Comparison of ENCODE assay signal across 1 cellular context in genomic region chr9:22102347-22103053, GRCh38.
TF ChIP-seq lines count a peak whose summit lies in the region.

No MANE protein-coding gene starts in this region.

TF ChIP-seq in H1, 55 proteins besides CTCF, POLR2A, EP300 and RAD21:
- no peak for TF ChIP-seq SP1 (IDR thresholded peaks at IDR 0.05; ENCODE audit: low read depth, low read length)
- TF ChIP-seq SIN3A (conservative IDR thresholded peaks at IDR 0.05 in 1 of 2, IDR thresholded peaks at IDR 0.05 in 1 of 2; ENCODE audit: low read depth in 1 of 2, low read length in 2 of 2), result no peak
- TF ChIP-seq, protein P1, sequence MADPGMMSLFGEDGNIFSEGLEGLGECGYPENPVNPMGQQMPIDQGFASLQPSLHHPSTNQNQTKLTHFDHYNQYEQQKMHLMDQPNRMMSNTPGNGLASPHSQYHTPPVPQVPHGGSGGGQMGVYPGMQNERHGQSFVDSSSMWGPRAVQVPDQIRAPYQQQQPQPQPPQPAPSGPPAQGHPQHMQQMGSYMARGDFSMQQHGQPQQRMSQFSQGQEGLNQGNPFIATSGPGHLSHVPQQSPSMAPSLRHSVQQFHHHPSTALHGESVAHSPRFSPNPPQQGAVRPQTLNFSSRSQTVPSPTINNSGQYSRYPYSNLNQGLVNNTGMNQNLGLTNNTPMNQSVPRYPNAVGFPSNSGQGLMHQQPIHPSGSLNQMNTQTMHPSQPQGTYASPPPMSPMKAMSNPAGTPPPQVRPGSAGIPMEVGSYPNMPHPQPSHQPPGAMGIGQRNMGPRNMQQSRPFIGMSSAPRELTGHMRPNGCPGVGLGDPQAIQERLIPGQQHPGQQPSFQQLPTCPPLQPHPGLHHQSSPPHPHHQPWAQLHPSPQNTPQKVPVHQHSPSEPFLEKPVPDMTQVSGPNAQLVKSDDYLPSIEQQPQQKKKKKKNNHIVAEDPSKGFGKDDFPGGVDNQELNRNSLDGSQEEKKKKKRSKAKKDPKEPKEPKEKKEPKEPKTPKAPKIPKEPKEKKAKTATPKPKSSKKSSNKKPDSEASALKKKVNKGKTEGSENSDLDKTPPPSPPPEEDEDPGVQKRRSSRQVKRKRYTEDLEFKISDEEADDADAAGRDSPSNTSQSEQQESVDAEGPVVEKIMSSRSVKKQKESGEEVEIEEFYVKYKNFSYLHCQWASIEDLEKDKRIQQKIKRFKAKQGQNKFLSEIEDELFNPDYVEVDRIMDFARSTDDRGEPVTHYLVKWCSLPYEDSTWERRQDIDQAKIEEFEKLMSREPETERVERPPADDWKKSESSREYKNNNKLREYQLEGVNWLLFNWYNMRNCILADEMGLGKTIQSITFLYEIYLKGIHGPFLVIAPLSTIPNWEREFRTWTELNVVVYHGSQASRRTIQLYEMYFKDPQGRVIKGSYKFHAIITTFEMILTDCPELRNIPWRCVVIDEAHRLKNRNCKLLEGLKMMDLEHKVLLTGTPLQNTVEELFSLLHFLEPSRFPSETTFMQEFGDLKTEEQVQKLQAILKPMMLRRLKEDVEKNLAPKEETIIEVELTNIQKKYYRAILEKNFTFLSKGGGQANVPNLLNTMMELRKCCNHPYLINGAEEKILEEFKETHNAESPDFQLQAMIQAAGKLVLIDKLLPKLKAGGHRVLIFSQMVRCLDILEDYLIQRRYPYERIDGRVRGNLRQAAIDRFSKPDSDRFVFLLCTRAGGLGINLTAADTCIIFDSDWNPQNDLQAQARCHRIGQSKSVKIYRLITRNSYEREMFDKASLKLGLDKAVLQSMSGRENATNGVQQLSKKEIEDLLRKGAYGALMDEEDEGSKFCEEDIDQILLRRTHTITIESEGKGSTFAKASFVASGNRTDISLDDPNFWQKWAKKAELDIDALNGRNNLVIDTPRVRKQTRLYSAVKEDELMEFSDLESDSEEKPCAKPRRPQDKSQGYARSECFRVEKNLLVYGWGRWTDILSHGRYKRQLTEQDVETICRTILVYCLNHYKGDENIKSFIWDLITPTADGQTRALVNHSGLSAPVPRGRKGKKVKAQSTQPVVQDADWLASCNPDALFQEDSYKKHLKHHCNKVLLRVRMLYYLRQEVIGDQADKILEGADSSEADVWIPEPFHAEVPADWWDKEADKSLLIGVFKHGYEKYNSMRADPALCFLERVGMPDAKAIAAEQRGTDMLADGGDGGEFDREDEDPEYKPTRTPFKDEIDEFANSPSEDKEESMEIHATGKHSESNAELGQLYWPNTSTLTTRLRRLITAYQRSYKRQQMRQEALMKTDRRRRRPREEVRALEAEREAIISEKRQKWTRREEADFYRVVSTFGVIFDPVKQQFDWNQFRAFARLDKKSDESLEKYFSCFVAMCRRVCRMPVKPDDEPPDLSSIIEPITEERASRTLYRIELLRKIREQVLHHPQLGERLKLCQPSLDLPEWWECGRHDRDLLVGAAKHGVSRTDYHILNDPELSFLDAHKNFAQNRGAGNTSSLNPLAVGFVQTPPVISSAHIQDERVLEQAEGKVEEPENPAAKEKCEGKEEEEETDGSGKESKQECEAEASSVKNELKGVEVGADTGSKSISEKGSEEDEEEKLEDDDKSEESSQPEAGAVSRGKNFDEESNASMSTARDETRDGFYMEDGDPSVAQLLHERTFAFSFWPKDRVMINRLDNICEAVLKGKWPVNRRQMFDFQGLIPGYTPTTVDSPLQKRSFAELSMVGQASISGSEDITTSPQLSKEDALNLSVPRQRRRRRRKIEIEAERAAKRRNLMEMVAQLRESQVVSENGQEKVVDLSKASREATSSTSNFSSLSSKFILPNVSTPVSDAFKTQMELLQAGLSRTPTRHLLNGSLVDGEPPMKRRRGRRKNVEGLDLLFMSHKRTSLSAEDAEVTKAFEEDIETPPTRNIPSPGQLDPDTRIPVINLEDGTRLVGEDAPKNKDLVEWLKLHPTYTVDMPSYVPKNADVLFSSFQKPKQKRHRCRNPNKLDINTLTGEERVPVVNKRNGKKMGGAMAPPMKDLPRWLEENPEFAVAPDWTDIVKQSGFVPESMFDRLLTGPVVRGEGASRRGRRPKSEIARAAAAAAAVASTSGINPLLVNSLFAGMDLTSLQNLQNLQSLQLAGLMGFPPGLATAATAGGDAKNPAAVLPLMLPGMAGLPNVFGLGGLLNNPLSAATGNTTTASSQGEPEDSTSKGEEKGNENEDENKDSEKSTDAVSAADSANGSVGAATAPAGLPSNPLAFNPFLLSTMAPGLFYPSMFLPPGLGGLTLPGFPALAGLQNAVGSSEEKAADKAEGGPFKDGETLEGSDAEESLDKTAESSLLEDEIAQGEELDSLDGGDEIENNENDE (IDR thresholded peaks at IDR 0.05; ENCODE audit: insufficient replicate concordance, low read length), result no peak
